26 cellular contexts compared by ENCODE assay signal in the genomic region with DNA sequence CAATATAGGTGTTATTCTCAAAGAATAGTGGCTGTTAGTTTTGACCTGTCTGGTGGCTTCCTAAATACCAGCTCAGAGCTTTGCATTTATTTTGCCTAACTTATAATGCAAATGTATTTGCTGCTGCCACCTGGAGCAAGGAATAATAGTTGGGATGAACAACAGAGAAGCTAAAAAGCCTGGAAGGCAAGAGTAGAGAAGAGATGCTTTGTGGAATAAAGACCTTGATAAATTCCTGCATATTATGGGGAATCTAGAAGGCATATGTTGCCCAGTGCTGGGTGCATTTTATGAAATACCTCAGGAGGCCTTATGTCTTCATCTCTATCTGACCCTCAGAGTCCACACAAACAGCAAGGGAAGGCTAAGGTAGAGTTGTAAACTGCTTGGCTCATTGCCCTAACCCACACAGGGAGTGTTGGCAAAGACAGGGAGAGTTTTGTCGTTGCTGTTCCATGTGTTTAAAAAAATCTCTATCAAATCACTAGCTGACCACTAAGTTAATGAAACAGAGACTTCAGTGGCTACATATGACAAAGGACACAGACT.
"Had no signal": no experiment of that assay in that cellular context is flagged by ENCODE, and none has a peak within 500 bp of the region (broad histone marks: within the 10 kb centered on the region; RNA-seq: fewer than 3 reads in every experiment).

No MANE protein-coding gene starts in this region.

- H3K4me1 ChIP-seq: esophagus squamous epithelium, heart right ventricle, left lung, neural progenitor cell, parathyroid adenoma, right lobe of liver, tibial nerve, upper lobe of left lung had no signal

- H3K36me3 ChIP-seq: esophagus squamous epithelium, heart right ventricle, left lung, neural progenitor cell, right lobe of liver, thoracic aorta, tibial nerve, upper lobe of left lung had no signal

- H3K4me3 ChIP-seq: esophagus squamous epithelium, heart right ventricle, left lung, neural progenitor cell, right lobe of liver, thoracic aorta, tibial nerve, upper lobe of left lung had no signal

- ATAC-seq: heart right ventricle; left cardiac atrium; left lung; naive thymus-derived CD4-positive, alpha-beta T cell; right lobe of liver; stimulated activated naive B cell treated with anti-CD40 and anti-IgM and Interleukin-4, amounts not matched to agents 10 μg/mL and 1 μg/mL and 100 μg/mL, for 72 hours had no signal

- H3K27ac ChIP-seq: esophagus squamous epithelium, heart right ventricle, left lung, neural progenitor cell, parathyroid adenoma, right lobe of liver, thoracic aorta, tibial nerve, upper lobe of left lung had no signal

- H3K27me3 ChIP-seq: esophagus squamous epithelium, heart right ventricle, left lung, neural progenitor cell, right lobe of liver, tibial nerve, upper lobe of left lung had no signal

- H3K9ac ChIP-seq: neural progenitor cell, parathyroid adenoma had no signal

- H3K4me2 ChIP-seq: neural progenitor cell had no signal

- H3K27ac Mint-ChIP-seq: naive thymus-derived CD4-positive, alpha-beta T cell; nephron; neural progenitor cell; progenitor cell of endocrine pancreas; stimulated activated naive B cell treated with anti-CD40 and anti-IgM and Interleukin-4, amounts not matched to agents 10 μg/mL and 1 μg/mL and 100 μg/mL, for 72 hours; stimulated activated naive CD8-positive, alpha-beta T cell treated with anti-CD3 and anti-CD28 coated beads, Interleukin-15, Interleukin-2, amounts not matched to agents 100 ng/mL and 50 ng/mL, for 24 hours had no signal

- H3K27me3 Mint-ChIP-seq: progenitor cell of endocrine pancreas had no signal

- DNase-seq: dermis blood vessel endothelial cell; effector memory CD4-positive, alpha-beta T cell; erythroblast; esophagus squamous epithelium; foreskin melanocyte; glutamatergic neuron; heart right ventricle; hippocampal formation; left cardiac atrium; left lung; mesenchymal stem cell; midbrain; naive thymus-derived CD4-positive, alpha-beta T cell; right lobe of liver; small intestine; stimulated activated CD4-positive, alpha-beta T cell treated with anti-CD3 and anti-CD28 coated beads, Interleukin-15, amount 100 ng/mL, for 24 hours; stimulated activated CD4-positive, alpha-beta T cell treated with anti-CD3 and anti-CD28 coated beads, Interleukin-2, amount 100 ng/mL, for 48 hours; stimulated activated naive B cell treated with anti-CD40 and anti-IgM and Interleukin-4, amounts not matched to agents 10 μg/mL and 1 μg/mL and 100 μg/mL, for 72 hours; upper lobe of left lung had no signal

- H2AFZ ChIP-seq: neural progenitor cell, parathyroid adenoma had no signal

- H3K4me1 Mint-ChIP-seq: naive thymus-derived CD4-positive, alpha-beta T cell; nephron; neural progenitor cell; stimulated activated naive B cell treated with anti-CD40 and anti-IgM and Interleukin-4, amounts not matched to agents 10 μg/mL and 1 μg/mL and 100 μg/mL, for 72 hours had no signal

- H3K4me3 Mint-ChIP-seq: naive thymus-derived CD4-positive, alpha-beta T cell; nephron; neural progenitor cell; stimulated activated naive B cell treated with anti-CD40 and anti-IgM and Interleukin-4, amounts not matched to agents 10 μg/mL and 1 μg/mL and 100 μg/mL, for 72 hours; stimulated activated naive CD8-positive, alpha-beta T cell treated with anti-CD3 and anti-CD28 coated beads, Interleukin-15, Interleukin-2, amounts not matched to agents 100 ng/mL and 50 ng/mL, for 24 hours had no signal

- H3K79me2 ChIP-seq: parathyroid adenoma had no signal
